ENCODE assay signal across 21 cellular contexts in the genomic region with DNA sequence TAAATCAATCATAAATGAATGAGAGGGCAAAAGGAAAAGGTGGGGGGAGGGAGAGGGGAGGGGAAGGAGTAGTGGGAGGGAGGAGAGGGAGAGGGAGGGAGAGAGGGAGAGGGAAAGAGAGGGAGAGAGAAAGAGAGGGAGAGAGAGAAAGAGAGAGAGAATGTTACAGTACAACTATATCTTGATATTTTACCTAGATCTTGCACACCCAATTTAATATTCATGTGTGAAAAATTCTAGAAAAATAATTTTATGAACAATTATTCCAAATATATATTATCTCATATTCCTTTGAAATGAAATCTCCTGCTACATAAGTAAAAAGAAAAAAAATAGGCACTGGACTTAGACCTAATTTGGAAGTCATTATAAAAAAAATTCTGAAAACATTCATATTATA.
A peak's percentile ranks its signal among the peaks of the same experiment; 100 is the strongest.
DNase-seq lines count a peak whose midpoint lies in the region; ATAC-seq, FAIRE-seq and TF ChIP-seq lines count a peak whose summit lies in the region.
"Had no signal": no experiment of that assay in that cellular context is flagged by ENCODE, and none has a peak within 500 bp of the region (broad histone marks: within the 10 kb centered on the region; RNA-seq: fewer than 3 reads in every experiment).

No MANE protein-coding gene starts in this region.

- DNase-seq in NCI-H82 (lab: John Stamatoyannopoulos, UW) (peak; percentile 0), NCI-H82 treated with DMSO at 0.1 percent for 48 hours (lab: John Stamatoyannopoulos, UW; ENCODE audit: unreplicated experiment) (no peak), kidney (no peak), D341Med (ENCODE audit: low spot score) (no peak), NOMO-1 (lab: John Stamatoyannopoulos, UW; ENCODE audit: unreplicated experiment in 2 of 2) (no peak)
- DNase-seq: AML-193; BE2C; CD4-positive, alpha-beta T cell; CD8-positive, alpha-beta memory T cell; DMS53; DMS79 treated with DMSO at 0.1 percent for 48 hours; GF-D8; GOT3 had no signal

- ATAC-seq in HG02970 (IDR thresholded peaks at IDR 0.05; ENCODE audit: low FRiP score, unreplicated experiment), result no peak

- no peak overlapping the region for H3K4me3 ChIP-seq in kidney (ENCODE audit: low read length in 2 of 2)
- H3K4me3 ChIP-seq: BLaER1 treated with 17β-estradiol and CSF1 and Interleukin-3, amounts not matched to agents 10 nM and 100 nM; HAP-1 had no signal

- H3K36me3 ChIP-seq in kidney (ENCODE audit: control insufficient read depth in 1 of 2, insufficient read depth in 2 of 2, low read length in 2 of 2), result no peaks in the 10 kb centered on the region
- H3K36me3 ChIP-seq: HAP-1 had no signal

- no peak overlapping the region for H3K9ac ChIP-seq in kidney (ENCODE audit: low read length in 2 of 2)
- H3K9ac ChIP-seq: BLaER1 treated with 17β-estradiol and CSF1 and Interleukin-3, amounts not matched to agents 10 nM and 100 nM had no signal

- H3K27ac ChIP-seq in VCaP, result peak overlapping the region; percentile 59
- no peak overlapping the region for H3K27ac ChIP-seq in kidney (ENCODE audit: low read depth in 2 of 2, low read length in 2 of 2)
- H3K27ac ChIP-seq: 22Rv1; BLaER1 treated with 17β-estradiol and CSF1 and Interleukin-3, amounts not matched to agents 10 nM and 100 nM had no signal

- TF ChIP-seq CTCF in VCaP (conservative IDR thresholded peaks at IDR 0.05) (no peak), kidney (IDR thresholded peaks at IDR 0.05; ENCODE audit: borderline replicate concordance, extremely low read depth, insufficient read depth) (no peak)

- intact Hi-C loops in kidney (cut with DNase I), result no loop called here

- H3K9me3 ChIP-seq in kidney (ENCODE audit: control insufficient read depth in 1 of 2, low read length in 2 of 2), result no peaks in the 10 kb centered on the region
- H3K9me3 ChIP-seq: BE2C; BLaER1 treated with 17β-estradiol and CSF1 and Interleukin-3, amounts not matched to agents 10 nM and 100 nM; HAP-1 had no signal

- FAIRE-seq in kidney (lab: Jason Lieb, UNC), result peak; percentile 90
- FAIRE-seq: GM12891, GM18507, H54 had no signal

- H3K4me1 ChIP-seq in kidney (ENCODE audit: control insufficient read depth in 1 of 2, insufficient read depth in 1 of 2, low read depth in 1 of 2, low read length in 2 of 2), result peaks cover 0 to 2% of the 10 kb centered on the region in 2 donors
- H3K4me1 ChIP-seq: BE2C; BLaER1 treated with 17β-estradiol and CSF1 and Interleukin-3, amounts not matched to agents 10 nM and 100 nM; HAP-1 had no signal
